ENCODE assay signal across 8 cellular contexts in the genomic region with DNA sequence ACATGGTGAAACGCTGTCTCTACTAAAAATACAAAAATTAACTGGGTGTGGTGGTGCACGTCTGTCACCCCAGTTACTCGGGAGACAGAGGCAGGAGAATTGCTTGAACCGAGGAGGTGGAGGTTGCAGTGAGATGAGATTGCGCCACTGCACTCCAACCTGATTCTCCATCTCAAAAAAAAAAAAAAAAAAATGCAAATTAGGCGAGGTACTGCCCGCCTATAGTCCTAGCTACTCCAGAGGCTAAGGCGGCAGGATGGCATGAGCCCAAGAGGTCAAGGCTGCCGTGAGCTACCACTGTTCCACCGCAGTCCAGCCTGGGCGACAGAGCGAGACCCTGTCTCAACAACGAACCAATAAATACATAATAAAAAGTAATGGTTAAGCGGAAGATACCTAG. TPM values are rescaled to one million over a fixed set of nuclear protein-coding genes. Genes with fewer than 3 reads are reported as not detected.
A peak's percentile ranks its signal among the peaks of the same experiment; 100 is the strongest.
DNase-seq lines count a peak whose midpoint lies in the region; ATAC-seq, FAIRE-seq and TF ChIP-seq lines count a peak whose summit lies in the region.

No MANE protein-coding gene starts in this region.

- H3K4me3 ChIP-seq in Caco-2 (ENCODE audit: low read depth, low read length) (peak overlapping the region; percentile 99), LNCaP clone FGC (ENCODE audit: low read depth, low read length) (peak overlapping the region; percentile 94), bronchial epithelial cell (ENCODE audit: low read depth, low read length) (no peak overlapping the region)
- H3K4me3 ChIP-seq in naive thymus-derived CD4-positive, alpha-beta T cell (ENCODE audit: low read length), result peak overlapping the region; percentile 87

- no peaks in the 10 kb centered on the region for H3K36me3 ChIP-seq in Caco-2 (ENCODE audit: control insufficient read depth, insufficient read depth, low read length)
- no peaks in the 10 kb centered on the region for H3K36me3 ChIP-seq in bronchial epithelial cell (ENCODE audit: control insufficient read depth, insufficient read depth, low read length)
- H3K36me3 ChIP-seq in naive thymus-derived CD4-positive, alpha-beta T cell (ENCODE audit: control insufficient read depth in 2 of 3, insufficient read depth in 3 of 3, low read length in 3 of 3), result peaks cover 0 to 5% (median 0%) of the 10 kb centered on the region in 3 experiments

- no peak for FAIRE-seq in bronchial epithelial cell (lab: Jason Lieb, UNC)

- DNase-seq in Caco-2 (peak in 1 of 2 experiments; percentile 33), LNCaP clone FGC (ENCODE audit: low read depth) (peak; percentile 19), bronchial epithelial cell (ENCODE audit: low read depth) (peak; percentile 39), GOT3 (lab: John Stamatoyannopoulos, UW) (no peak), Ammon's horn (ENCODE audit: low spot score) (no peak)
- no peak for DNase-seq in naive thymus-derived CD4-positive, alpha-beta T cell

- peak overlapping the region; percentile 90 for H3K27ac Mint-ChIP-seq in Caco-2 (ENCODE audit: unreplicated experiment)
- peak overlapping the region; percentile 81 to 91 (median 90) for H3K27ac Mint-ChIP-seq in naive thymus-derived CD4-positive, alpha-beta T cell

- peaks cover 43% of the 10 kb centered on the region for H3K36me3 Mint-ChIP-seq in Caco-2 (ENCODE audit: insufficient read depth, unreplicated experiment)
- peaks cover 0 to 15% (median 5%) of the 10 kb centered on the region in 5 donors for H3K36me3 Mint-ChIP-seq in naive thymus-derived CD4-positive, alpha-beta T cell

- CTCF ChIA-PET in Caco-2 (lab: Charles Lee), result interaction anchor here (0.7 to 1.1 kb wide), 2 partner anchors 146 to 403 kb away, joined by 3 to 4 read pairs; a partner anchor contains a TSS
- CTCF ChIA-PET in naive thymus-derived CD4-positive, alpha-beta T cell (lab: Charles Lee), result interaction anchor here (0.6 kb wide), 1 partner anchor 106 kb away, joined by 4 read pairs; no protein-coding TSS in a partner anchor

- no peaks in the 10 kb centered on the region for H3K9me3 ChIP-seq in Caco-2
- H3K9me3 ChIP-seq in naive thymus-derived CD4-positive, alpha-beta T cell (ENCODE audit: control insufficient read depth in 2 of 3, low read length in 3 of 3), result no peaks in the 10 kb centered on the region

- no peak overlapping the region for H3K27ac ChIP-seq in naive thymus-derived CD4-positive, alpha-beta T cell (ENCODE audit: low read depth, low read length)

- POLR2A ChIA-PET in Caco-2 (lab: Charles Lee), result interaction anchor here (0.5 to 1.2 kb wide), 3 partner anchors 17 to 89 kb away, joined by 9 to 19 read pairs (median 11); a partner anchor contains a TSS
- POLR2A ChIA-PET in naive thymus-derived CD4-positive, alpha-beta T cell (lab: Charles Lee), result interaction anchor here (0.7 to 3.3 kb wide), 4 partner anchors 10 to 900 kb away, joined by 3 to 32 read pairs (median 16); no protein-coding TSS in a partner anchor

- peaks cover 13% of the 10 kb centered on the region; the same call in 1 of the 2 replicates for H3K4me1 ChIP-seq in Caco-2
- peaks cover 32 to 35% of the 10 kb centered on the region in 2 donors for H3K4me1 ChIP-seq in naive thymus-derived CD4-positive, alpha-beta T cell (ENCODE audit: control insufficient read depth in 2 of 2, insufficient read depth in 2 of 2, low read length in 2 of 2)

- H3K27me3 Mint-ChIP-seq in Caco-2 (ENCODE audit: insufficient read depth, unreplicated experiment), result no peaks in the 10 kb centered on the region
- H3K27me3 Mint-ChIP-seq in naive thymus-derived CD4-positive, alpha-beta T cell, result no peaks in the 10 kb centered on the region

- ATAC-seq in naive thymus-derived CD4-positive, alpha-beta T cell, result no peak
- no peak for ATAC-seq in GM21515 (IDR thresholded peaks at IDR 0.05; ENCODE audit: unreplicated experiment)
- no peak for ATAC-seq in HG03342 (IDR thresholded peaks at IDR 0.05; ENCODE audit: unreplicated experiment)

- no peaks in the 10 kb centered on the region for H3K9me3 Mint-ChIP-seq in Caco-2 (ENCODE audit: unreplicated experiment)
- H3K9me3 Mint-ChIP-seq in naive thymus-derived CD4-positive, alpha-beta T cell, result no peaks in the 10 kb centered on the region

- H3K27me3 ChIP-seq in Caco-2 (replicated peaks; ENCODE audit: control insufficient read depth, insufficient read depth, low read length), result no peaks in the 10 kb centered on the region
- no peaks in the 10 kb centered on the region for H3K27me3 ChIP-seq in bronchial epithelial cell (ENCODE audit: control insufficient read depth, insufficient read depth, low read length)
- H3K27me3 ChIP-seq in naive thymus-derived CD4-positive, alpha-beta T cell (ENCODE audit: control insufficient read depth in 2 of 2, insufficient read depth in 2 of 2, low read length in 2 of 2), result no peaks in the 10 kb centered on the region

- no peak for TF ChIP-seq CTCF in Caco-2 (IDR thresholded peaks at IDR 0.05; ENCODE audit: insufficient read depth in 1 of 2, low read depth in 1 of 2, low read length in 1 of 2, severe bottlenecking in 1 of 2, unreplicated experiment in 1 of 2)
- no peak for TF ChIP-seq CTCF in LNCaP clone FGC (IDR thresholded peaks at IDR 0.05; ENCODE audit: control insufficient read depth, extremely low read depth, insufficient read depth)
- TF ChIP-seq CTCF in bronchial epithelial cell (IDR thresholded peaks at IDR 0.05; ENCODE audit: insufficient read depth, low read length, severe bottlenecking), result no peak

- BruUV-seq in Caco-2 (replicated peaks; lab: Mats Ljungman, UMichigan), result no TSS peak

- peak overlapping the region; percentile 94 for H3K4me3 Mint-ChIP-seq in Caco-2 (ENCODE audit: unreplicated experiment)
- peak overlapping the region; percentile 83 to 92 (median 90) for H3K4me3 Mint-ChIP-seq in naive thymus-derived CD4-positive, alpha-beta T cell

- peaks cover 11% of the 10 kb centered on the region for H3K4me1 Mint-ChIP-seq in Caco-2 (ENCODE audit: low read depth, unreplicated experiment)
- H3K4me1 Mint-ChIP-seq in naive thymus-derived CD4-positive, alpha-beta T cell, result peaks cover 25 to 48% (median 40%) of the 10 kb centered on the region in 7 donors

- intact Hi-C loops in Caco-2 (cut with micrococcal nuclease; ENCODE audit: unreplicated experiment), result loop anchor here (5.0 kb wide), 1 partner anchor 91 kb away; a partner anchor contains a TSS
- intact Hi-C loops in naive thymus-derived CD4-positive, alpha-beta T cell (cut with micrococcal nuclease), result loop anchor here (5.0 to 10.0 kb wide), 4 partner anchors 482 to 1744 kb away; a partner anchor contains a TSS

RNA-seq across cellular contexts. Expression of a gene that starts 1.1 kb away (rescaled TPM):
- total RNA-seq in Caco-2 (2022) (370 TPM in 2 replicates), bronchial epithelial cell (370 and 440 TPM in 2 replicates)
- 100 to 1,000 TPM; 163 to 284 (median 223) TPM for total RNA-seq in naive thymus-derived CD4-positive, alpha-beta T cell
- polyA plus RNA-seq in naive thymus-derived CD4-positive, alpha-beta T cell, result 100 to 1,000 TPM; 256 to 280 TPM

RNA-seq across cellular contexts. Expression of a gene that starts 36.7 kb away (rescaled TPM):
- 1.2 and 1.3 TPM in 2 replicates for total RNA-seq in Caco-2 (2022)
- 0.26 and 1.8 TPM in 2 replicates for total RNA-seq in bronchial epithelial cell
- total RNA-seq in naive thymus-derived CD4-positive, alpha-beta T cell, result 10 to 100 TPM in 3 of 5 experiments, 1 to 10 TPM in 2; 2.6 to 67.0 (median 10.5) TPM
- 1 to 10 TPM in 1 of 2 donors, under 1 TPM in 1; 0.69 to 1.5 TPM for polyA plus RNA-seq in naive thymus-derived CD4-positive, alpha-beta T cell

Comparison
In these comparisons a context has a peak if more than half of its experiments do, and no peak if none do; other contexts are left out.
1. DNase-seq: peak in LNCaP clone FGC (single experiment) and bronchial epithelial cell (single experiment); none in naive thymus-derived CD4-positive, alpha-beta T cell (0 of 9), GOT3 (single experiment) and Ammon's horn (single experiment).